Comparison of ENCODE assay signal across 16 cellular contexts in the genomic region with DNA sequence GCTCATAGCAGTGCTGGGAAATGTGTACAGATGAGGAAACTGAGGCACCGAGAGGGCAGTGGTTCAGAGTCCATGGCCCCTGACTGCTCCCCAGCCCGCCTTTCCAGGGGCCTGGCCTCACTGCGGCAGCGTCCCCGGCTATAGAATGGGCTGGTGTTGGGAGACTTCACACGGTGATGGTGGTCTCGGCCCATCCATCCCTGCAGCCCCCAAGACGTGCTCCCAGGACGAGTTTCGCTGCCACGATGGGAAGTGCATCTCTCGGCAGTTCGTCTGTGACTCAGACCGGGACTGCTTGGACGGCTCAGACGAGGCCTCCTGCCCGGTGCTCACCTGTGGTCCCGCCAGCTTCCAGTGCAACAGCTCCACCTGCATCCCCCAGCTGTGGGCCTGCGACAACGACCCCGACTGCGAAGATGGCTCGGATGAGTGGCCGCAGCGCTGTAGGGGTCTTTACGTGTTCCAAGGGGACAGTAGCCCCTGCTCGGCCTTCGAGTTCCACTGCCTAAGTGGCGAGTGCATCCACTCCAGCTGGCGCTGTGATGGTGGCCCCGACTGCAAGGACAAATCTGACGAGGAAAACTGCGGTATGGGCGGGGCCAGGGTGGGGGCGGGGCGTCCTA. TPM values are rescaled to one million over a fixed set of nuclear protein-coding genes. Genes with fewer than 3 reads are reported as not detected.
DNase-seq lines count a peak whose midpoint lies in the region; ATAC-seq and TF ChIP-seq lines count a peak whose summit lies in the region.
"Had no signal": no experiment of that assay in that cellular context is flagged by ENCODE, and none has a peak within 500 bp of the region (broad histone marks: within the 10 kb centered on the region; RNA-seq: fewer than 3 reads in every experiment).

No MANE protein-coding gene starts in this region.

- peak overlapping the region; percentile 75 for H2BK5ac ChIP-seq in neuronal stem cell (ENCODE audit: low read length)

- peaks cover 68% of the 10 kb centered on the region for H3K36me3 Mint-ChIP-seq in activated CD8-positive, alpha-beta memory T cell treated with anti-CD3 and anti-CD28 coated beads, Interleukin-2, amount 10 ng/mL, durations not matched to agents 7 days and 5 days
- H3K36me3 Mint-ChIP-seq in stimulated activated memory B cell treated with anti-CD40 and anti-IgM and Interleukin-4, amounts not matched to agents 10 μg/mL and 1 μg/mL and 100 μg/mL, for 72 hours, result peaks cover 12% of the 10 kb centered on the region

- H3K4me2 ChIP-seq in neuronal stem cell (ENCODE audit: insufficient read depth, low read length, poor library complexity, severe bottlenecking), result no peak overlapping the region
- H3K4me2 ChIP-seq: KMS-11 had no signal

- peak; percentile 19 for ATAC-seq in esophagus mucosa
- ATAC-seq in activated CD8-positive, alpha-beta memory T cell treated with anti-CD3 and anti-CD28 coated beads, Interleukin-2, amount 10 ng/mL, durations not matched to agents 7 days and 5 days, result no peak
- ATAC-seq in stimulated activated memory B cell treated with anti-CD40 and anti-IgM and Interleukin-4, amounts not matched to agents 10 μg/mL and 1 μg/mL and 100 μg/mL, for 72 hours, result no peak
- ATAC-seq: CD8-positive, alpha-beta T cell had no signal

- no peaks in the 10 kb centered on the region for H3K27me3 Mint-ChIP-seq in activated CD8-positive, alpha-beta memory T cell treated with anti-CD3 and anti-CD28 coated beads, Interleukin-2, amount 10 ng/mL, durations not matched to agents 7 days and 5 days
- peaks cover 11% of the 10 kb centered on the region for H3K27me3 Mint-ChIP-seq in stimulated activated memory B cell treated with anti-CD40 and anti-IgM and Interleukin-4, amounts not matched to agents 10 μg/mL and 1 μg/mL and 100 μg/mL, for 72 hours

- H2AK5ac ChIP-seq in neuronal stem cell (ENCODE audit: low read depth, low read length), result no peak overlapping the region

- TF ChIP-seq POLR2A in GM19193 (IDR thresholded peaks at IDR 0.05; ENCODE audit: extremely low read depth, insufficient read depth, insufficient read length) (peak; percentile 24), lower leg skin (IDR thresholded peaks at IDR 0.05) (no peak)

- CTCF ChIA-PET in RWPE1 (lab: Yijun Ruan, JAX), result no interaction called here
- CTCF ChIA-PET in activated CD8-positive, alpha-beta memory T cell treated with anti-CD3 and anti-CD28 coated beads, Interleukin-2, amount 10 ng/mL, durations not matched to agents 7 days and 5 days (lab: Charles Lee), result interaction anchor here (1.4 kb wide), 1 partner anchor 69 kb away, joined by 3 read pairs; no protein-coding TSS in a partner anchor

- H3K9ac ChIP-seq in neuronal stem cell (ENCODE audit: low read depth, low read length, poor library complexity), result peak overlapping the region; percentile 60
- H3K9ac ChIP-seq: KMS-11 had no signal

- peaks cover 6% of the 10 kb centered on the region for H3K4me1 Mint-ChIP-seq in activated CD8-positive, alpha-beta memory T cell treated with anti-CD3 and anti-CD28 coated beads, Interleukin-2, amount 10 ng/mL, durations not matched to agents 7 days and 5 days
- H3K4me1 Mint-ChIP-seq in stimulated activated memory B cell treated with anti-CD40 and anti-IgM and Interleukin-4, amounts not matched to agents 10 μg/mL and 1 μg/mL and 100 μg/mL, for 72 hours, result no peaks in the 10 kb centered on the region

- H3K9me3 ChIP-seq in neuronal stem cell (replicated peaks in 1 of 2; ENCODE audit: control insufficient read depth in 2 of 2, insufficient read depth in 1 of 2, low read depth in 1 of 2, low read length in 2 of 2), result no peaks in the 10 kb centered on the region
- H3K9me3 ChIP-seq: Peyer's patch had no signal

- H3K18ac ChIP-seq in neuronal stem cell (ENCODE audit: low read length), result peak overlapping the region; percentile 17

- no peak overlapping the region for H4K8ac ChIP-seq in neuronal stem cell (ENCODE audit: low read depth, low read length)

- peaks cover 68 to 95% of the 10 kb centered on the region in 2 donors for H3K36me3 ChIP-seq in neuronal stem cell (replicated peaks in 1 of 2; ENCODE audit: control insufficient read depth in 2 of 2, insufficient read depth in 2 of 2, low read length in 2 of 2)

- H3K14ac ChIP-seq in neuronal stem cell (ENCODE audit: low read length), result peak overlapping the region; percentile 21

- POLR2A ChIA-PET in RWPE1 (lab: Yijun Ruan, JAX; ENCODE audit: low non-redundant PET), result no interaction called here

- DNase-seq in RWPE1 (ENCODE audit: low spot score) (no peak), neuronal stem cell (ENCODE audit: low spot score) (no peak), lower leg skin (ENCODE audit: low spot score in 2 of 2) (no peak), GM10266 (ENCODE audit: extremely low spot score) (no peak)
- DNase-seq in activated CD8-positive, alpha-beta memory T cell treated with anti-CD3 and anti-CD28 coated beads, Interleukin-2, amount 10 ng/mL, durations not matched to agents 7 days and 5 days, result no peak
- DNase-seq: CD8-positive, alpha-beta T cell; DMS 273 treated with DMSO at 0.1 percent for 48 hours; NCI-H1092; NCI-H226; NCI-H69; Peyer's patch; SHP77 treated with DMSO at 0.1 percent for 48 hours had no signal

- H3K79me1 ChIP-seq in neuronal stem cell (ENCODE audit: low read depth, low read length), result peaks cover 21% of the 10 kb centered on the region

- no peaks in the 10 kb centered on the region for H3K9me3 Mint-ChIP-seq in activated CD8-positive, alpha-beta memory T cell treated with anti-CD3 and anti-CD28 coated beads, Interleukin-2, amount 10 ng/mL, durations not matched to agents 7 days and 5 days (ENCODE audit: low read depth)
- peaks cover under 1% of the 10 kb centered on the region for H3K9me3 Mint-ChIP-seq in stimulated activated memory B cell treated with anti-CD40 and anti-IgM and Interleukin-4, amounts not matched to agents 10 μg/mL and 1 μg/mL and 100 μg/mL, for 72 hours
- H3K9me3 Mint-ChIP-seq: CD8-positive, alpha-beta T cell had no signal

- peak overlapping the region; percentile 80 for H3K27ac ChIP-seq in RWPE1
- H3K27ac ChIP-seq in neuronal stem cell (replicated peaks; ENCODE audit: low read length), result no peak overlapping the region
- H3K27ac ChIP-seq: KMS-11 had no signal

- no peak overlapping the region for H2AFZ ChIP-seq in neuronal stem cell (ENCODE audit: low read length)

- no peak overlapping the region for H2BK12ac ChIP-seq in neuronal stem cell (ENCODE audit: low read length)

- H3K23ac ChIP-seq in neuronal stem cell (ENCODE audit: low read depth, low read length, poor library complexity), result peak overlapping the region; percentile 93

- TF ChIP-seq CTCF in RWPE1 (conservative IDR thresholded peaks at IDR 0.05; ENCODE audit: low read depth), result no peak
- no peak for TF ChIP-seq CTCF in lower leg skin (IDR thresholded peaks at IDR 0.05)
- TF ChIP-seq CTCF in GM10266 (IDR thresholded peaks at IDR 0.05; ENCODE audit: control insufficient read depth, insufficient read depth, low read depth, missing control alignments), result no peak

- no peak overlapping the region for H2BK15ac ChIP-seq in neuronal stem cell (ENCODE audit: low read length)

- intact Hi-C loops in lower leg skin (cut with DNase I; ENCODE audit: low total_unique reads), result no loop called here

- H3K4me3 ChIP-seq in neuronal stem cell (ENCODE audit: low read length in 2 of 2) (no peak overlapping the region), lower leg skin (ENCODE audit: low read depth, poor library complexity, severe bottlenecking) (no peak overlapping the region)
- H3K4me3 ChIP-seq: Peyer's patch had no signal

- H4K91ac ChIP-seq in neuronal stem cell (ENCODE audit: low read depth, low read length, poor library complexity), result no peak overlapping the region

- no peak overlapping the region for H3K4me3 Mint-ChIP-seq in activated CD8-positive, alpha-beta memory T cell treated with anti-CD3 and anti-CD28 coated beads, Interleukin-2, amount 10 ng/mL, durations not matched to agents 7 days and 5 days
- no peak overlapping the region for H3K4me3 Mint-ChIP-seq in stimulated activated memory B cell treated with anti-CD40 and anti-IgM and Interleukin-4, amounts not matched to agents 10 μg/mL and 1 μg/mL and 100 μg/mL, for 72 hours
- H3K4me3 Mint-ChIP-seq: CD8-positive, alpha-beta T cell had no signal

- H3K27ac Mint-ChIP-seq in activated CD8-positive, alpha-beta memory T cell treated with anti-CD3 and anti-CD28 coated beads, Interleukin-2, amount 10 ng/mL, durations not matched to agents 7 days and 5 days, result no peak overlapping the region
- no peak overlapping the region for H3K27ac Mint-ChIP-seq in stimulated activated memory B cell treated with anti-CD40 and anti-IgM and Interleukin-4, amounts not matched to agents 10 μg/mL and 1 μg/mL and 100 μg/mL, for 72 hours
- H3K27ac Mint-ChIP-seq: CD8-positive, alpha-beta T cell had no signal

- H3K4me1 ChIP-seq in neuronal stem cell (ENCODE audit: control insufficient read depth in 2 of 2, insufficient read depth in 1 of 2, low read depth in 1 of 2, low read length in 2 of 2), result no peaks in the 10 kb centered on the region
- H3K4me1 ChIP-seq: Peyer's patch had no signal

- WGBS in neuronal stem cell (ENCODE audit: extremely low coverage in 2 of 2, insufficient read length in 2 of 2, insufficient replicate concordance in 1 of 2), 2 donors, result no CpG with 5 or more reads among the region's 36 CpGs
- 91 to 92% methylated on average over 27 to 36 of the region's 36 CpGs for WGBS in lower leg skin, 2 donors

- H3K4ac ChIP-seq in neuronal stem cell (ENCODE audit: low read length), result no peak overlapping the region

- no peak overlapping the region for H2BK120ac ChIP-seq in neuronal stem cell (ENCODE audit: low read depth, low read length)

- no peaks in the 10 kb centered on the region for H3K27me3 ChIP-seq in neuronal stem cell (ENCODE audit: control insufficient read depth in 3 of 3, insufficient read depth in 3 of 3, low read depth in 1 of 3, low read length in 3 of 3)
- H3K27me3 ChIP-seq: Peyer's patch had no signal

RNA-seq across cellular contexts. Expression of a gene that starts 15.9 kb away (rescaled TPM):
- 117 TPM for total RNA-seq in esophagus mucosa
- polyA plus RNA-seq in neuronal stem cell (2013, experiment 1 of 2), result 54.8 TPM
- 55.5 TPM for polyA plus RNA-seq in neuronal stem cell (2013, experiment 2 of 2)
- total RNA-seq in activated CD8-positive, alpha-beta memory T cell treated with anti-CD3 and anti-CD28 coated beads, Interleukin-2, amount 10 ng/mL, durations not matched to agents 7 days and 5 days, result 100 to 1,000 TPM; 118 to 141 TPM
- total RNA-seq in lower leg skin, result 10 to 100 TPM; 48.7 to 62.8 (median 58.7) TPM

RNA-seq across cellular contexts. Expression of a gene that starts 50.5 kb away (rescaled TPM):
- total RNA-seq in esophagus mucosa (17.1 TPM), lower leg skin (1 to 10 TPM in 2 of 4 donors, under 1 TPM in 2; 0.17 to 8.5 (median 0.82) TPM)
- 21.3 TPM for polyA plus RNA-seq in neuronal stem cell (2013, experiment 1 of 2)
- 22.7 TPM for polyA plus RNA-seq in neuronal stem cell (2013, experiment 2 of 2)
- total RNA-seq in activated CD8-positive, alpha-beta memory T cell treated with anti-CD3 and anti-CD28 coated beads, Interleukin-2, amount 10 ng/mL, durations not matched to agents 7 days and 5 days, result 10 to 100 TPM; 62.8 to 85.5 TPM
